18 cellular contexts compared by ENCODE assay signal in the genomic region with DNA sequence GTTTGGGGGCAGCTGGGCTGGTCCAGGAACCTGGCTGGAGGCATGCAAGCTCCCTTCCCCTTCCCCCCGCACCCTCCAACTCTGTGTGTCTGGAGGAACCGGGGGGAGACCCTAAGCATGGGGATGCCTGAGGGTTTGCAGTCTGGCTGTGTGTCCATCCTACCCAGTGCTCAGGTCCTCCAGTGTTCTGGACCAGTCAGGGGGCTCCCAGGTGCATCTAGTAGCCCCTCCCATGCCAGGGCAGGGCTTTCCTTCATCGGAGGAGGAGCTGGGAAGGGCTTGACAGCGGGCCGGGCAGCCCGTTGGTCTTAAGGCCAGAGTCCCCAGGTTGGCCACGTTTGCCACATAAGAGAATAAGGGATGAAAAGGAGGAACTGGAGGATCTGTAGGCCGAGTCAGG.
A peak's percentile ranks its signal among the peaks of the same experiment; 100 is the strongest.
DNase-seq lines count a peak whose midpoint lies in the region; ATAC-seq, FAIRE-seq and TF ChIP-seq lines count a peak whose summit lies in the region.
"Had no signal": no experiment of that assay in that cellular context is flagged by ENCODE, and none has a peak within 500 bp of the region (broad histone marks: within the 10 kb centered on the region; RNA-seq: fewer than 3 reads in every experiment).

No MANE protein-coding gene starts in this region.

- no peaks in the 10 kb centered on the region for H4K20me1 ChIP-seq in GM23338 (replicated peaks; ENCODE audit: insufficient read depth)
- no peaks in the 10 kb centered on the region for H4K20me1 ChIP-seq in HepG2 (ENCODE audit: insufficient read depth, low read length)

- no peak overlapping the region for H3K4me3 Mint-ChIP-seq in GM23338
- H3K4me3 Mint-ChIP-seq in central memory CD8-positive, alpha-beta T cell = no peak overlapping the region
- H3K4me3 Mint-ChIP-seq in stimulated activated naive CD8-positive, alpha-beta T cell treated with anti-CD3 and anti-CD28 coated beads, Interleukin-15, amount 100 ng/mL, for 72 hours = no peak overlapping the region
- H3K4me3 Mint-ChIP-seq: CD14-positive monocyte; CD8-positive, alpha-beta T cell had no signal

- no peaks in the 10 kb centered on the region for H3K9me3 ChIP-seq in HepG2 (ENCODE audit: low read length)

- H3K27ac Mint-ChIP-seq in GM23338 = peak overlapping the region; percentile 72; the same call in 1 of the 2 replicates
- peak overlapping the region; percentile 79 for H3K27ac Mint-ChIP-seq in central memory CD8-positive, alpha-beta T cell (ENCODE audit: low read depth)
- H3K27ac Mint-ChIP-seq in stimulated activated naive CD8-positive, alpha-beta T cell treated with anti-CD3 and anti-CD28 coated beads, Interleukin-15, amount 100 ng/mL, for 72 hours = no peak overlapping the region
- H3K27ac Mint-ChIP-seq: CD8-positive, alpha-beta T cell had no signal

- H3K79me2 ChIP-seq in GM23338 (replicated peaks; ENCODE audit: insufficient read depth) (no peaks in the 10 kb centered on the region), HepG2 (ENCODE audit: insufficient read depth, low read length) (no peaks in the 10 kb centered on the region)

- peaks cover 46% of the 10 kb centered on the region for H3K4me1 Mint-ChIP-seq in GM23338
- H3K4me1 Mint-ChIP-seq in central memory CD8-positive, alpha-beta T cell = no peaks in the 10 kb centered on the region
- H3K4me1 Mint-ChIP-seq in stimulated activated naive CD8-positive, alpha-beta T cell treated with anti-CD3 and anti-CD28 coated beads, Interleukin-15, amount 100 ng/mL, for 72 hours = no peaks in the 10 kb centered on the region
- H3K4me1 Mint-ChIP-seq: CD14-positive monocyte had no signal

- H3K27me3 ChIP-seq in GM23338 (ENCODE audit: insufficient read depth) (no peaks in the 10 kb centered on the region), HepG2 (ENCODE audit: control insufficient read depth in 1 of 2, insufficient read depth in 2 of 2, low read length in 2 of 2) (no peaks in the 10 kb centered on the region)

- H3K27ac ChIP-seq in GM23338 (ENCODE audit: low read depth) (0 out of 2 replicates have a peak overlapping the region, but pooled peaks have one; percentile 66), HepG2 (ENCODE audit: extremely low read length, insufficient read depth, low read length) (no peak overlapping the region)
- H3K27ac ChIP-seq: 22Rv1 had no signal

- peak; percentile 19 for ATAC-seq in GM23338
- no peak for ATAC-seq in central memory CD8-positive, alpha-beta T cell (replicated peaks; ENCODE audit: extremely low read depth, poor library complexity, severe bottlenecking)
- ATAC-seq in HepG2 = peak; percentile 39
- ATAC-seq in stimulated activated naive CD8-positive, alpha-beta T cell treated with anti-CD3 and anti-CD28 coated beads, Interleukin-15, amount 100 ng/mL, for 72 hours = peak; percentile 25
- ATAC-seq in HG03039 (IDR thresholded peaks at IDR 0.05; ENCODE audit: unreplicated experiment) = no peak
- ATAC-seq: CD8-positive, alpha-beta T cell had no signal

- no peaks in the 10 kb centered on the region for H3K36me3 ChIP-seq in GM23338 (ENCODE audit: insufficient read depth)
- H3K36me3 ChIP-seq in HepG2 (replicated peaks in 1 of 2; ENCODE audit: control insufficient read depth in 1 of 2, insufficient read depth in 2 of 2, low read length in 2 of 2) = no peaks in the 10 kb centered on the region

- TF ChIP-seq POLR2A in HepG2 (IDR thresholded peaks at IDR 0.05; ENCODE audit: insufficient read depth in 1 of 2, low read depth in 2 of 2, low read length in 2 of 2) = no peak

- intact Hi-C loops in HepG2 (cut with micrococcal nuclease; ENCODE audit: unreplicated experiment) (no loop called here), head of caudate nucleus (cut with DNase I) (no loop called here)

- H3K27me3 Mint-ChIP-seq in GM23338 (ENCODE audit: insufficient read depth, low read depth, poor library complexity) = peaks cover 5% of the 10 kb centered on the region
- H3K27me3 Mint-ChIP-seq in central memory CD8-positive, alpha-beta T cell = peaks cover 43% of the 10 kb centered on the region
- peaks cover 13% of the 10 kb centered on the region for H3K27me3 Mint-ChIP-seq in stimulated activated naive CD8-positive, alpha-beta T cell treated with anti-CD3 and anti-CD28 coated beads, Interleukin-15, amount 100 ng/mL, for 72 hours

- BruUV-seq in HepG2 (replicated peaks; lab: Mats Ljungman, UMichigan) = no TSS peak

- H3K4me3 ChIP-seq in GM23338 (no peak overlapping the region), HepG2 (replicated peaks in 1 of 3; ENCODE audit: insufficient read depth in 1 of 3, low read depth in 2 of 3, low read length in 3 of 3) (no peak overlapping the region)

- H3K4me2 ChIP-seq in GM23338 (peak overlapping the region; percentile 24; the same call in 1 of the 2 replicates), HepG2 (ENCODE audit: low read depth, low read length) (no peak overlapping the region)

- peak; percentile 42 for DNase-seq in GM23338 (ENCODE audit: low spot score)
- no peak for DNase-seq in central memory CD8-positive, alpha-beta T cell (ENCODE audit: low spot score in 2 of 2)
- DNase-seq in HepG2 (ENCODE audit: low spot score) = no peak
- no peak for DNase-seq in stimulated activated naive CD8-positive, alpha-beta T cell treated with anti-CD3 and anti-CD28 coated beads, Interleukin-15, amount 100 ng/mL, for 72 hours
- DNase-seq in head of caudate nucleus = no peak
- no peak for DNase-seq in SK-N-DZ (ENCODE audit: low spot score)
- no peak for DNase-seq in NCI-H82 (lab: John Stamatoyannopoulos, UW)
- DNase-seq: CD8-positive, alpha-beta T cell; COR-L47; DMS153; DMS79 treated with DMSO at 0.1 percent for 48 hours; EL had no signal

- no peaks in the 10 kb centered on the region for H3K36me3 Mint-ChIP-seq in GM23338 (ENCODE audit: low read depth)
- no peaks in the 10 kb centered on the region for H3K36me3 Mint-ChIP-seq in central memory CD8-positive, alpha-beta T cell (ENCODE audit: insufficient read depth)
- H3K36me3 Mint-ChIP-seq: CD14-positive monocyte; CD8-positive, alpha-beta T cell had no signal

- 0 out of 3 replicates have a peak, but pooled peaks cover 2% of the 10 kb centered on the region for H3K9me3 Mint-ChIP-seq in GM23338
- no peaks in the 10 kb centered on the region for H3K9me3 Mint-ChIP-seq in central memory CD8-positive, alpha-beta T cell
- peaks cover 0 to 3% of the 10 kb centered on the region in 2 donors for H3K9me3 Mint-ChIP-seq in stimulated activated naive CD8-positive, alpha-beta T cell treated with anti-CD3 and anti-CD28 coated beads, Interleukin-15, amount 100 ng/mL, for 72 hours

- TF ChIP-seq RAD21 in HepG2 (CRISPR knock-in tag; IDR thresholded peaks at IDR 0.05) = no peak

- POLR2A ChIA-PET in HepG2 (lab: Yijun Ruan, JAX) = no interaction called here

- CTCF ChIA-PET in HepG2 (lab: Yijun Ruan, JAX; ENCODE audit: low intra/inter-chr PET ratio, low total read pairs) = no interaction called here

- TF ChIP-seq EP300 in HepG2 (IDR thresholded peaks at IDR 0.05; ENCODE audit: low read depth in 2 of 2, low read length in 2 of 2) (no peak), HepG2 (CRISPR knock-in tag; IDR thresholded peaks at IDR 0.05; ENCODE audit: borderline replicate concordance) (no peak)

- no peak for TF ChIP-seq CTCF in GM23338 (conservative IDR thresholded peaks at IDR 0.05; ENCODE audit: low read depth in 2 of 2)
- no peak for TF ChIP-seq CTCF in HepG2 (CRISPR knock-in tag; IDR thresholded peaks at IDR 0.05)

- FAIRE-seq in HepG2 (lab: Jason Lieb, UNC) = no peak
- FAIRE-seq: D721Med, G401.6, GM12891 had no signal

- H3F3A ChIP-seq in GM23338 (replicated peaks; ENCODE audit: low read depth) = peaks cover 9% of the 10 kb centered on the region; the same call in 1 of the 2 replicates

- H3K4me1 ChIP-seq in GM23338 (ENCODE audit: insufficient read depth) (peaks cover 32% of the 10 kb centered on the region), HepG2 (ENCODE audit: insufficient read depth, low read length) (peaks cover 47% of the 10 kb centered on the region)

- 43% methylated on average over 1 of the region's 8 CpGs for WGBS in HepG2 (ENCODE audit: low lambda C conversion rate)

- H2AFZ ChIP-seq in GM23338 (no peak overlapping the region), HepG2 (ENCODE audit: low read length) (no peak overlapping the region)

- in situ Hi-C loops in HepG2 (cut with HindIII; ENCODE audit: extremely low pct_ligation_motif_present, low pct_unique_long_range_greater_than_20kb) = no loop called here

- H3K9ac ChIP-seq in HepG2 (ENCODE audit: insufficient read depth, low read depth, low read length) = no peak overlapping the region

- H3K9me2 ChIP-seq in GM23338 (ENCODE audit: insufficient read depth) = no peaks in the 10 kb centered on the region

TF ChIP-seq in GM23338, 12 proteins besides CTCF, POLR2A, EP300 and RAD21:
- TF ChIP-seq EZH2 (IDR thresholded peaks at IDR 0.05; ENCODE audit: low read depth, unreplicated experiment) (no peak), ZNF114 (CRISPR knock-in tag; IDR thresholded peaks at IDR 0.05) (no peak)
- TF ChIP-seq, protein P1, sequence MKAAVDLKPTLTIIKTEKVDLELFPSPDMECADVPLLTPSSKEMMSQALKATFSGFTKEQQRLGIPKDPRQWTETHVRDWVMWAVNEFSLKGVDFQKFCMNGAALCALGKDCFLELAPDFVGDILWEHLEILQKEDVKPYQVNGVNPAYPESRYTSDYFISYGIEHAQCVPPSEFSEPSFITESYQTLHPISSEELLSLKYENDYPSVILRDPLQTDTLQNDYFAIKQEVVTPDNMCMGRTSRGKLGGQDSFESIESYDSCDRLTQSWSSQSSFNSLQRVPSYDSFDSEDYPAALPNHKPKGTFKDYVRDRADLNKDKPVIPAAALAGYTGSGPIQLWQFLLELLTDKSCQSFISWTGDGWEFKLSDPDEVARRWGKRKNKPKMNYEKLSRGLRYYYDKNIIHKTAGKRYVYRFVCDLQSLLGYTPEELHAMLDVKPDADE (IDR thresholded peaks at IDR 0.05) = no peak

TF ChIP-seq in HepG2, 621 proteins besides CTCF, POLR2A, EP300 and RAD21:
- TF ChIP-seq, protein P2, sequence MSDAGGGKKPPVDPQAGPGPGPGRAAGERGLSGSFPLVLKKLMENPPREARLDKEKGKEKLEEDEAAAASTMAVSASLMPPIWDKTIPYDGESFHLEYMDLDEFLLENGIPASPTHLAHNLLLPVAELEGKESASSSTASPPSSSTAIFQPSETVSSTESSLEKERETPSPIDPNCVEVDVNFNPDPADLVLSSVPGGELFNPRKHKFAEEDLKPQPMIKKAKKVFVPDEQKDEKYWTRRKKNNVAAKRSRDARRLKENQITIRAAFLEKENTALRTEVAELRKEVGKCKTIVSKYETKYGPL (CRISPR knock-in tag; IDR thresholded peaks at IDR 0.05) = no peak
- TF ChIP-seq KLF11 (CRISPR knock-in tag; IDR thresholded peaks at IDR 0.05) = no peak

Comparison
In these comparisons a context has a peak if more than half of its experiments do, and no peak if none do; other contexts are left out.
1. ATAC-seq: peak in GM23338 (single experiment), HepG2 (single experiment) and stimulated activated naive CD8-positive, alpha-beta T cell treated with anti-CD3 and anti-CD28 coated beads, Interleukin-15, amount 100 ng/mL, for 72 hours (single experiment); none in central memory CD8-positive, alpha-beta T cell (single experiment) and HG03039 (single experiment).
2. H3K27ac Mint-ChIP-seq: peak in GM23338 (single experiment) and central memory CD8-positive, alpha-beta T cell (single experiment); none in stimulated activated naive CD8-positive, alpha-beta T cell treated with anti-CD3 and anti-CD28 coated beads, Interleukin-15, amount 100 ng/mL, for 72 hours (0 of 2).